In the genomic region with DNA sequence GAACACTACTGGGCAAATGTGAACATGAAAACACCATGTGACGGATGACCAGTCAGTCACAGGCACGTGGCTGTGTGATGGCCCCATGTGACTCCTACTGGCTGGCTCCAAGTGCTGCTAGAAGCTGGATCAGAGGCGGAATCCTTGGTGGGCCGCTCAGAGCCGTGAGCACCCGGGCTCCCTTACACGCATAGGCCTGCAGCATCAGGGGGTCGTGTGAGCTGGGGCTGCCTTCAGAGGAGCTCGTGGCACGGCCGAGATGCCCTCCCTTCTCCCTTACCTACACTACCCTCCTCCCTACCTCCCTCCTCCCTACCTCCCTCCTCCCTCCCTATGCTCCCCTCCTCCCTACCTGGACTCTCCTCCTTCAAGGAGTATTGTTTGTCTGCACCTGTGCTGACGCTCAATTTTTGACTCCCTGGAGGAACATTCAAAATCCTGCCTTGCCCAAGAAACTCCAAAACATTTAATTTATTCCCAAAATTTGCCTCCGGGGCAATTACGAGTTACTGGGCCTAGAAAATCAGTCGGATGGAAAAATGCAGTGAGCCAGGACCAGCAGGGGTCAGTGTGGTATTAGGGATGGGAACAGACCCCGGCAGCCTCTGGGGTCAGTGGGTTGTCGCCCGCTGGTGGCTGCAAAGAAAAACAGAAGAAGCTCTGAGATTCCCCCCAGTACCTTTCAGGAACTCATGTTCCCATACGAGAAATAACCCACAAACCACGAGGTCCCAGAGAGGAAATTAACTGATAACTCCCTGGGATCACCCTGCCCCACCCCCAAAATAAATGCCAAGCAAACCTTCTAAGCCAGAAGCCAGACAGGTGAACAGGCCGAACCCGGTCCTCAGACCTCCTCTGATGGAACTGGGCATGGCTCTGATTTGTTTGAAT, we compare ENCODE assay signal across 8 cellular contexts.
DNase-seq lines count a peak whose midpoint lies in the region; ATAC-seq and TF ChIP-seq lines count a peak whose summit lies in the region.

No MANE protein-coding gene starts in this region.

- H3K9me3 Mint-ChIP-seq in activated CD4-positive, alpha-beta memory T cell treated with anti-CD3 and anti-CD28 coated beads for 36 hours: no peaks in the 10 kb centered on the region

- TF ChIP-seq CTCF in HFF-Myc (IDR thresholded peaks at IDR 0.05; ENCODE audit: low read depth, low read length, missing control alignments): peak; percentile 91

- POLR2A ChIA-PET in activated CD4-positive, alpha-beta memory T cell treated with anti-CD3 and anti-CD28 coated beads for 36 hours (lab: Charles Lee): no interaction called here

- H3K4me3 Mint-ChIP-seq in activated CD4-positive, alpha-beta memory T cell treated with anti-CD3 and anti-CD28 coated beads for 36 hours: no peak overlapping the region

- no peaks in the 10 kb centered on the region for H3K27me3 Mint-ChIP-seq in activated CD4-positive, alpha-beta memory T cell treated with anti-CD3 and anti-CD28 coated beads for 36 hours

- no peak overlapping the region for H3K27ac Mint-ChIP-seq in activated CD4-positive, alpha-beta memory T cell treated with anti-CD3 and anti-CD28 coated beads for 36 hours

- H3K36me3 Mint-ChIP-seq in activated CD4-positive, alpha-beta memory T cell treated with anti-CD3 and anti-CD28 coated beads for 36 hours: no peaks in the 10 kb centered on the region

- CTCF ChIA-PET in activated CD4-positive, alpha-beta memory T cell treated with anti-CD3 and anti-CD28 coated beads for 36 hours (lab: Charles Lee): interaction anchor here (0.7 to 4.5 kb wide), 10 partner anchors 17 to 358 kb away, joined by 3 to 61 read pairs (median 4); no protein-coding TSS in a partner anchor

- ATAC-seq in GM19452 (IDR thresholded peaks at IDR 0.05; ENCODE audit: unreplicated experiment): no peak

- H3K4me1 Mint-ChIP-seq in activated CD4-positive, alpha-beta memory T cell treated with anti-CD3 and anti-CD28 coated beads for 36 hours (ENCODE audit: low read depth): no peaks in the 10 kb centered on the region

- H3K4me3 ChIP-seq in HFF-Myc (replicated peaks; ENCODE audit: low read depth, low read length): no peak overlapping the region

- DNase-seq in CD1c-positive myeloid dendritic cell (ENCODE audit: extremely low spot score) (peak; percentile 57), HFF-Myc (ENCODE audit: extremely low read depth, low read depth) (peak; percentile 68), NCI-H748 (lab: John Stamatoyannopoulos, UW; ENCODE audit: unreplicated experiment) (peak; percentile 71), mesenteric fat pad (ENCODE audit: low spot score) (peak; percentile 91)
- peak; percentile 78 for DNase-seq in activated CD4-positive, alpha-beta memory T cell treated with anti-CD3 and anti-CD28 coated beads for 36 hours
- DNase-seq in effector CD4-positive, alpha-beta T cell: peak; percentile 55
- peak; percentile 9 to 11 for DNase-seq in stimulated activated CD8-positive, alpha-beta memory T cell treated with anti-CD3 and anti-CD28 coated beads, Interleukin-7, amount 100 ng/mL, for 4 hours (ENCODE audit: low read depth in 2 of 2)

- intact Hi-C loops in activated CD4-positive, alpha-beta memory T cell treated with anti-CD3 and anti-CD28 coated beads for 36 hours (cut with micrococcal nuclease): loop anchor here (1.0 kb wide), 2 partner anchors 175 to 324 kb away; no protein-coding TSS in a partner anchor

Comparison
In these comparisons a context has a peak if more than half of its experiments do, and no peak if none do; other contexts are left out.
1. DNase-seq: peak in every context shown above with its lines; median percentile 91 in mesenteric fat pad; 78 in activated CD4-positive, alpha-beta memory T cell treated with anti-CD3 and anti-CD28 coated beads for 36 hours; 71 in NCI-H748; 68 in HFF-Myc; 57 in CD1c-positive myeloid dendritic cell; 55 in effector CD4-positive, alpha-beta T cell; 10 in stimulated activated CD8-positive, alpha-beta memory T cell treated with anti-CD3 and anti-CD28 coated beads, Interleukin-7, amount 100 ng/mL, for 4 hours.